In the genomic region with DNA sequence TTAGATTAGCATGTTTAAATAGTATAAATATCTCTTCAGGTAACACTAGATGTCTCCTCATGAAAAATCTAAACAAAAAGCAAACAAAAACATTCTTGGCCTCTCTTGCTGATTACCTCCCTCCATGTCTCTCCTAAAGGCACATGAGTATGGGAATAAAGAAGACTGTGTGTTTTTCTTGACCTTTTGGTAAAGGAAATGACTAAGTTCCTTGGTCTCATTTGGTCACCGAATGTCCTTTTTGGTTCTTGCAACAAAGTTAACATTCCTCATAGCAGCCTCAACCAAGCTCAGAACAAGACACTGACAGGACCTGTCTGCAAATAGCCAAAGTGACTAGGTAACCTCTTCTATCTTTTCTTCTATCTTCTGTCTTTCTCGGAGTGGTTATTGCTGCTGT, we compare ENCODE assay signal across 24 cellular contexts. TPM values are rescaled to one million over a fixed set of nuclear protein-coding genes. Genes with fewer than 3 reads are reported as not detected.
DNase-seq lines count a peak whose midpoint lies in the region; ATAC-seq, FAIRE-seq and TF ChIP-seq lines count a peak whose summit lies in the region.
"Had no signal": no experiment of that assay in that cellular context is flagged by ENCODE, and none has a peak within 500 bp of the region (broad histone marks: within the 10 kb centered on the region; RNA-seq: fewer than 3 reads in every experiment).

No MANE protein-coding gene starts in this region.

- H2AFZ ChIP-seq in endothelial cell of umbilical vein (ENCODE audit: low read depth, low read length): peak overlapping the region; percentile 62
- H2AFZ ChIP-seq: GM23248 had no signal

- dilution Hi-C loops in endothelial cell of umbilical vein (cut with MboI; ENCODE audit: extremely low pct_ligation_motif_present, low sequenced_read_pairs): no loop called here

- peak; percentile 76 for FAIRE-seq in endothelial cell of umbilical vein (lab: Jason Lieb, UNC)
- FAIRE-seq: GM12891, GM19239 had no signal

- CTCF ChIA-PET in endothelial cell of umbilical vein (lab: Charles Lee): no interaction called here

- H3K27me3 ChIP-seq in endothelial cell of umbilical vein (ENCODE audit: control insufficient read depth in 2 of 2, insufficient read depth in 2 of 2, low read length in 2 of 2): no peaks in the 10 kb centered on the region

- H3K79me2 ChIP-seq in endothelial cell of umbilical vein (ENCODE audit: control insufficient read depth, insufficient read depth, low read length): no peaks in the 10 kb centered on the region

- no peaks in the 10 kb centered on the region for H4K20me1 ChIP-seq in endothelial cell of umbilical vein (replicated peaks; ENCODE audit: control insufficient read depth, extremely low read depth, insufficient read depth, low read length)

- H3K4me2 ChIP-seq in endothelial cell of umbilical vein (ENCODE audit: insufficient read depth, low read length): peak overlapping the region; percentile 30

- no peak overlapping the region for H3K4me3 ChIP-seq in endothelial cell of umbilical vein (replicated peaks in 1 of 3; ENCODE audit: insufficient read depth in 1 of 3, low read depth in 1 of 3, low read length in 3 of 3)
- H3K4me3 ChIP-seq: GM23248, HAP-1 had no signal

- TF ChIP-seq POLR2A in endothelial cell of umbilical vein (IDR thresholded peaks at IDR 0.05; ENCODE audit: low read depth, low read length): no peak

- no peaks in the 10 kb centered on the region for H3K9me1 ChIP-seq in endothelial cell of umbilical vein (replicated peaks; ENCODE audit: control insufficient read depth, extremely low read depth, insufficient read depth, low read length)

- H3K27ac ChIP-seq in endothelial cell of umbilical vein (ENCODE audit: insufficient read depth, low read depth, low read length): peak overlapping the region; percentile 26
- H3K27ac ChIP-seq: GM23248 had no signal

- no peak for TF ChIP-seq CTCF in endothelial cell of umbilical vein (IDR thresholded peaks at IDR 0.05; ENCODE audit: extremely low read depth in 1 of 2, insufficient read depth in 1 of 2, low read depth in 1 of 2, low read length in 2 of 2)

- POLR2A ChIA-PET in endothelial cell of umbilical vein (lab: Charles Lee): no interaction called here

- no peaks in the 10 kb centered on the region for H3K36me3 ChIP-seq in endothelial cell of umbilical vein (ENCODE audit: control insufficient read depth in 2 of 2, extremely low read depth in 1 of 2, insufficient read depth in 2 of 2, low read length in 2 of 2)
- H3K36me3 ChIP-seq: HAP-1 had no signal

- DNase-seq in LHCN-M2 (ENCODE audit: low read depth): peak; percentile 13
- DNase-seq in astrocyte of the hippocampus (ENCODE audit: low read depth, low spot score): peak; percentile 2
- DNase-seq in endothelial cell of umbilical vein (ENCODE audit: low read depth, low spot score): peak; percentile 31
- no peak for DNase-seq in stimulated activated CD8-positive, alpha-beta memory T cell treated with anti-CD3 and anti-CD28 coated beads, Interleukin-4, amount 100 ng/mL, for 48 hours
- no peak for DNase-seq in mucosa of gallbladder (ENCODE audit: low spot score)
- DNase-seq: C1 segment of cervical spinal cord; Calu3; CD4-positive, alpha-beta memory T cell; COR-L47; DMS53; DMS79 treated with DMSO at 0.1 percent for 48 hours; GF-D8; GM23248; HFFc6 had no signal

- H3K9me3 ChIP-seq in endothelial cell of umbilical vein (replicated peaks; ENCODE audit: control insufficient read depth, insufficient read depth, low read length): no peaks in the 10 kb centered on the region
- H3K9me3 ChIP-seq: HAP-1 had no signal

- H3K9ac ChIP-seq in endothelial cell of umbilical vein (replicated peaks; ENCODE audit: extremely low read depth, insufficient read depth, low read length): no peak overlapping the region
- H3K9ac ChIP-seq: GM23248 had no signal

- BruUV-seq in endothelial cell of umbilical vein (replicated peaks; lab: Mats Ljungman, UMichigan): no TSS peak

- ATAC-seq in HG02763 (IDR thresholded peaks at IDR 0.05; ENCODE audit: unreplicated experiment): no peak

- H3K4me1 ChIP-seq in endothelial cell of umbilical vein (ENCODE audit: control insufficient read depth, extremely low read depth, insufficient read depth, low read length): peaks cover 14% of the 10 kb centered on the region
- H3K4me1 ChIP-seq: HAP-1 had no signal

- intact Hi-C loops in endothelial cell of umbilical vein (cut with micrococcal nuclease): no loop called here

TF ChIP-seq in endothelial cell of umbilical vein, 7 proteins besides CTCF, POLR2A, EP300 and RAD21:
- TF ChIP-seq, protein P1, sequence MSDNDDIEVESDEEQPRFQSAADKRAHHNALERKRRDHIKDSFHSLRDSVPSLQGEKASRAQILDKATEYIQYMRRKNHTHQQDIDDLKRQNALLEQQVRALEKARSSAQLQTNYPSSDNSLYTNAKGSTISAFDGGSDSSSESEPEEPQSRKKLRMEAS (IDR thresholded peaks at IDR 0.05; ENCODE audit: insufficient read depth, insufficient read length): no peak
- peak; percentile 53 for TF ChIP-seq JUN (IDR thresholded peaks at IDR 0.05; ENCODE audit: borderline replicate concordance, insufficient read depth, insufficient read length, low read depth)

RNA-seq across cellular contexts. Expression of a gene that starts 35.5 kb away (rescaled TPM):
- total RNA-seq in LHCN-M2 (2014; rRNA removed) (not detected in 2 replicates), endothelial cell of umbilical vein (not detected in 2 replicates), mucosa of gallbladder (not detected)
- polyA plus RNA-seq in LHCN-M2 (2012): not detected
- not detected in 2 replicates for polyA plus RNA-seq in endothelial cell of umbilical vein
- polyA plus RNA-seq in endothelial cell of umbilical vein (2011; cell fraction: cytosol; rRNA removed): not detected in 2 replicates
- polyA plus RNA-seq in endothelial cell of umbilical vein (2011; cell fraction: nucleus; rRNA removed): not detected in 2 replicates
- not detected in 2 replicates for polyA plus RNA-seq in endothelial cell of umbilical vein (2012)
- polyA minus RNA-seq in endothelial cell of umbilical vein: not detected in 2 replicates
- not detected for polyA minus RNA-seq in endothelial cell of umbilical vein (2011; cell fraction: cytosol; rRNA and poly(A)+ RNA removed)
- not detected in 2 replicates for polyA minus RNA-seq in endothelial cell of umbilical vein (2011; cell fraction: nucleus; rRNA and poly(A)+ RNA removed)
- total RNA-seq: A172; A673; Calu3; CD4-positive, alpha-beta memory T cell; Daoy; G401; GM23248; H4; HFFc6 had no signal
- polyA plus RNA-seq: BJ; CD4-positive, alpha-beta memory T cell; GM23248 had no signal

Comparison
In these comparisons a context has a peak if more than half of its experiments do, and no peak if none do; other contexts are left out.
1. DNase-seq: peak in LHCN-M2 (single experiment), astrocyte of the hippocampus (single experiment) and endothelial cell of umbilical vein (single experiment); none in stimulated activated CD8-positive, alpha-beta memory T cell treated with anti-CD3 and anti-CD28 coated beads, Interleukin-4, amount 100 ng/mL, for 48 hours (single experiment) and mucosa of gallbladder (single experiment).